8 cellular contexts compared by ENCODE assay signal in the genomic region with DNA sequence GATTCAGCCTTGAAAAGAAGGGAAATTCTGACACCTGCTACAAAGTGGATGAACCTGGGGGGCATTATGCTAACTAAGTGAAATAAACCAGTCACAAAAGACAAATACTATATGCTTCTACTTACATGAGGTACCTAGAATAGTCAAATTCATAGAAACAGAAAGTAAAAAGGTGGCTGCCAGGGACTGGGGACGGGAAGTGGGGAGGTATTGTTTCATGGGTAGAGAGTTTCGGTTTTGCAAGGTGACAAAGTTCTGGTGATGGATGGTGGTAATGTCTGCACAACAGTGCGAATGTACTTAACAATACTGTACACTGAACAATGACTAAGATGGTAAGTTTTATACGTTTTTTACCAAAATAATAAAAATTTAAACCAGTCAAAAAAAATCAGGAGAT. TPM values are rescaled to one million over a fixed set of nuclear protein-coding genes. Genes with fewer than 3 reads are reported as not detected.
A peak's percentile ranks its signal among the peaks of the same experiment; 100 is the strongest.
DNase-seq lines count a peak whose midpoint lies in the region; ATAC-seq, FAIRE-seq and TF ChIP-seq lines count a peak whose summit lies in the region.

No MANE protein-coding gene starts in this region.

- ATAC-seq in GM18499 (IDR thresholded peaks at IDR 0.05; ENCODE audit: insufficient read depth, unreplicated experiment): peak; percentile 46
- peak; percentile 57 for ATAC-seq in HG02610 (IDR thresholded peaks at IDR 0.05; ENCODE audit: unreplicated experiment)
- ATAC-seq in GM12878: peak; percentile 61

- no TSS peak for BruUV-seq in OCI-LY7 (replicated peaks; lab: Mats Ljungman, UMichigan)
- BruUV-seq in GM12878 (replicated peaks; lab: Mats Ljungman, UMichigan): no TSS peak

- no peaks in the 10 kb centered on the region for H3K27me3 ChIP-seq in GM12878 (replicated peaks in 1 of 2; ENCODE audit: control insufficient read depth in 2 of 2, insufficient read depth in 2 of 2, low read length in 1 of 2)

- H4K20me1 ChIP-seq in OCI-LY7 (ENCODE audit: insufficient read depth, low read length): no peaks in the 10 kb centered on the region
- no peaks in the 10 kb centered on the region for H4K20me1 ChIP-seq in GM12878 (ENCODE audit: control insufficient read depth, insufficient read depth)

- peak; percentile 82 to 89; a peak in 3 of 4 replicates for TF ChIP-seq EP300 in GM12878 (IDR thresholded peaks at IDR 0.05; ENCODE audit: borderline replicate concordance in 1 of 2, control insufficient read depth in 1 of 2, low read depth in 2 of 2, low read length in 2 of 2)

- peaks cover 76% of the 10 kb centered on the region for H3K4me1 ChIP-seq in OCI-LY7 (ENCODE audit: insufficient read depth, low read length, poor library complexity, severe bottlenecking)
- peaks cover 55% of the 10 kb centered on the region for H3K4me1 ChIP-seq in GM12878 (ENCODE audit: control insufficient read depth, insufficient read depth, low read length)

- no peak for TF ChIP-seq RAD21 in GM12878 (IDR thresholded peaks at IDR 0.05; ENCODE audit: insufficient read depth, low read depth, low read length)

- no peaks in the 10 kb centered on the region for H3K9me3 ChIP-seq in OCI-LY7 (ENCODE audit: low read length)
- no peaks in the 10 kb centered on the region for H3K9me3 ChIP-seq in GM12878 (replicated peaks; ENCODE audit: control insufficient read depth, insufficient read depth, low read length)

- TF ChIP-seq POLR2A in GM12878 (IDR thresholded peaks at IDR 0.05; ENCODE audit: low read depth, low read length): no peak
- TF ChIP-seq POLR2A in H54 (IDR thresholded peaks at IDR 0.05; ENCODE audit: low read depth, low read length): no peak

- intact Hi-C loops in OCI-LY7 (cut with micrococcal nuclease; ENCODE audit: unreplicated experiment): no loop called here
- intact Hi-C loops in GM12878 (cut with micrococcal nuclease; ENCODE audit: unreplicated experiment): loop anchor here (5.0 kb wide), 3 partner anchors 60 to 135 kb away; a partner anchor contains a TSS

- POLR2A ChIA-PET in OCI-LY7 (lab: Charles Lee): interaction anchor here (0.6 kb wide), 1 partner anchor 21 kb away, joined by 4 read pairs; no protein-coding TSS in a partner anchor
- POLR2A ChIA-PET in GM12878 (lab: Charles Lee): interaction anchor here (2.4 kb wide), 1 partner anchor 97 kb away, joined by 5 read pairs; a partner anchor contains a TSS

- H3K79me2 ChIP-seq in OCI-LY7 (ENCODE audit: insufficient read depth, low read depth, low read length) (peaks cover 49% of the 10 kb centered on the region), GM12878 (ENCODE audit: control insufficient read depth, insufficient read depth, low read length) (peaks cover 67% of the 10 kb centered on the region)

- peak overlapping the region; percentile 61; the same call in 1 of the 2 replicates for H3K9ac ChIP-seq in GM12878 (ENCODE audit: control insufficient read depth, insufficient read depth, low read length)

- SMC1A ChIA-PET in GM12878 (lab: Charles Lee; ENCODE audit: uncharacterized antibody, unreplicated experiment): no interaction called here

- peak overlapping the region; percentile 95 for H3K4me2 ChIP-seq in OCI-LY7 (ENCODE audit: low read length)
- peak overlapping the region; percentile 94 for H3K4me2 ChIP-seq in GM12878 (ENCODE audit: control insufficient read depth, insufficient read depth)

- in situ Hi-C loops in GM12878 (cut with MboI): loop anchor here (10.0 kb wide), 1 partner anchor 343 kb away; a partner anchor contains a TSS

- peak overlapping the region; percentile 99 for H3K27ac ChIP-seq in OCI-LY7 (ENCODE audit: low read depth, low read length, poor library complexity, severe bottlenecking)
- H3K27ac ChIP-seq in GM12878 (ENCODE audit: control insufficient read depth, insufficient read depth): peak overlapping the region; percentile 91

- peak overlapping the region; percentile 89 for H3K4me3 ChIP-seq in OCI-LY7 (ENCODE audit: low read depth, low read length, poor library complexity, severe bottlenecking)
- peak overlapping the region; percentile 63 for H3K4me3 ChIP-seq in GM12878

- CTCF ChIA-PET in OCI-LY7 (lab: Charles Lee; ENCODE audit: unreplicated experiment): interaction anchor here (1.1 kb wide), 1 partner anchor 11 kb away, joined by 4 read pairs; no protein-coding TSS in a partner anchor
- CTCF ChIA-PET in GM12878 (lab: Yijun Ruan, JAX): no interaction called here

- H3K9me2 ChIP-seq in OCI-LY7 (ENCODE audit: insufficient read depth, low read length): no peaks in the 10 kb centered on the region

- TF ChIP-seq CTCF in OCI-LY7 (conservative IDR thresholded peaks at IDR 0.05; ENCODE audit: low read length): no peak
- TF ChIP-seq CTCF in GM12878 (IDR thresholded peaks at IDR 0.05 in 2 of 3, conservative IDR thresholded peaks at IDR 0.05 in 1 of 3; ENCODE audit: control insufficient read depth in 2 of 3, extremely low read depth in 1 of 3, insufficient read depth in 1 of 3, low read depth in 3 of 3, low read length in 3 of 3): no peak

- H2AFZ ChIP-seq in OCI-LY7 (ENCODE audit: low read length) (no peak overlapping the region), GM12878 (ENCODE audit: control insufficient read depth, low read depth, low read length) (no peak overlapping the region)

- WGBS in GM12878 (ENCODE audit: insufficient coverage, insufficient replicate concordance, low lambda C conversion rate, missing lambda C conversion rate): under 1% methylated on average over 4 of the region's 4 CpGs

- peak; percentile 89 for DNase-seq in OCI-LY7 (ENCODE audit: low spot score)
- peak; percentile 88 for DNase-seq in GM12878 (ENCODE audit: low read depth, low spot score)
- DNase-seq in stimulated activated CD4-positive, alpha-beta T cell treated with anti-CD3 and anti-CD28 coated beads, Interleukin-12 subunit alpha, Interleukin-12 subunit beta, amount 100 ng/mL, for 48 hours (ENCODE audit: low read depth in 2 of 3, low spot score in 1 of 3): peak in 2 of 3 donors; percentile 53 to 66
- DNase-seq in NCI-H510A (lab: John Stamatoyannopoulos, UW): no peak
- DNase-seq in foreskin melanocyte: no peak
- DNase-seq in H54 (ENCODE audit: insufficient read length, low spot score): no peak

- H3K36me3 ChIP-seq in OCI-LY7 (ENCODE audit: insufficient read depth, low read length) (no peaks in the 10 kb centered on the region; the same call in 1 of the 2 replicates), GM12878 (ENCODE audit: control insufficient read depth in 2 of 2, insufficient read depth in 2 of 2, low read length in 1 of 2) (no peaks in the 10 kb centered on the region)

- FAIRE-seq in GM12878 (lab: Jason Lieb, UNC) (peak; percentile 93), H54 (lab: Jason Lieb, UNC) (no peak)

- RAD21 ChIA-PET in GM12878 (lab: Charles Lee; ENCODE audit: unreplicated experiment): no interaction called here

TF ChIP-seq in GM12878, 131 proteins besides CTCF, POLR2A, EP300 and RAD21 (continues in another document):
- TF ChIP-seq NR2F1 (conservative IDR thresholded peaks at IDR 0.05) (no peak), LARP7 (IDR thresholded peaks at IDR 0.05) (no peak), EZH2 (IDR thresholded peaks at IDR 0.05; ENCODE audit: borderline replicate concordance, control insufficient read depth, low read depth, low read length) (no peak), BACH1 (IDR thresholded peaks at IDR 0.05; ENCODE audit: borderline replicate concordance) (peak; percentile 58; the same call in 1 of the 2 replicates), ZSCAN29 (IDR thresholded peaks at IDR 0.05) (no peak)
- TF ChIP-seq, protein P1, sequence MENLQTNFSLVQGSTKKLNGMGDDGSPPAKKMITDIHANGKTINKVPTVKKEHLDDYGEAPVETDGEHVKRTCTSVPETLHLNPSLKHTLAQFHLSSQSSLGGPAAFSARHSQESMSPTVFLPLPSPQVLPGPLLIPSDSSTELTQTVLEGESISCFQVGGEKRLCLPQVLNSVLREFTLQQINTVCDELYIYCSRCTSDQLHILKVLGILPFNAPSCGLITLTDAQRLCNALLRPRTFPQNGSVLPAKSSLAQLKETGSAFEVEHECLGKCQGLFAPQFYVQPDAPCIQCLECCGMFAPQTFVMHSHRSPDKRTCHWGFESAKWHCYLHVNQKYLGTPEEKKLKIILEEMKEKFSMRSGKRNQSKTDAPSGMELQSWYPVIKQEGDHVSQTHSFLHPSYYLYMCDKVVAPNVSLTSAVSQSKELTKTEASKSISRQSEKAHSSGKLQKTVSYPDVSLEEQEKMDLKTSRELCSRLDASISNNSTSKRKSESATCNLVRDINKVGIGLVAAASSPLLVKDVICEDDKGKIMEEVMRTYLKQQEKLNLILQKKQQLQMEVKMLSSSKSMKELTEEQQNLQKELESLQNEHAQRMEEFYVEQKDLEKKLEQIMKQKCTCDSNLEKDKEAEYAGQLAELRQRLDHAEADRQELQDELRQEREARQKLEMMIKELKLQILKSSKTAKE (IDR thresholded peaks at IDR 0.05; ENCODE audit: low read depth, poor library complexity, severe bottlenecking): peak; percentile 78

RNA-seq across cellular contexts. Expression of a gene that starts 4.8 kb away (rescaled TPM):
- 204 and 220 TPM in 2 replicates for total RNA-seq in OCI-LY7 (2014; rRNA removed; shearing (Covaris generic))
- total RNA-seq in OCI-LY7 (2022): 216 and 224 TPM in 2 replicates
- 49.5 and 49.8 TPM in 2 replicates for total RNA-seq in GM12878 (2013; cell fraction: nucleolus; rRNA removed)
- 272 and 292 TPM in 2 replicates for total RNA-seq in GM12878 (2014; rRNA removed)
- total RNA-seq in GM12878 (2014; rRNA removed; fragmentation: Illumina TruSeq; extraction: Trizol): 164 and 165 TPM in 2 replicates
- total RNA-seq in GM12878 (2021): 271 and 294 TPM in 2 replicates
- 58.3 TPM for polyA plus RNA-seq in GM12878 (2011; ENCODE audit: low read depth)
- 130 and 247 TPM in 2 replicates for polyA plus RNA-seq in GM12878 (2011; rRNA removed)
- polyA plus RNA-seq in GM12878 (2011; cell fraction: cytosol; rRNA removed): 206 and 263 TPM in 2 replicates
- polyA plus RNA-seq in GM12878 (2011; cell fraction: nucleus; rRNA removed): 176 and 184 TPM in 2 replicates
- polyA plus RNA-seq in GM12878 (2012): 143 and 156 TPM in 2 replicates
- 143 and 238 TPM in 2 replicates for polyA plus RNA-seq in GM12878 (2014; fragmentation: Illumina TruSeq; extraction: Trizol)
- polyA plus RNA-seq in GM12878 (2014; fragmentation: Nextera tagmentation; extraction: Ambion mirVana): 10 to 100 TPM in 1 of 2 experiments, 1 to 10 TPM in 1; 2.3 to 15.4 TPM
- polyA plus RNA-seq in GM12878 (2014; rRNA removed): 225 and 254 TPM in 2 replicates
- 100 to 1,000 TPM; 318 to 358 TPM for polyA plus RNA-seq in GM12878 (2016; fragmentation: Nextera tagmentation; extraction: Ambion mirVana)
- polyA minus RNA-seq in GM12878 (2011; rRNA and poly(A)+ RNA removed): 164 and 240 TPM in 2 replicates
- 90.0 and 92.1 TPM in 2 replicates for polyA minus RNA-seq in GM12878 (2011; cell fraction: cytosol; rRNA and poly(A)+ RNA removed)
- polyA minus RNA-seq in GM12878 (2011; cell fraction: nucleus; rRNA and poly(A)+ RNA removed): 22.4 and 26.4 TPM in 2 replicates

Comparison
In these comparisons a context has a peak if more than half of its experiments do, and no peak if none do; other contexts are left out.
1. DNase-seq: peak in OCI-LY7 (single experiment), GM12878 (single experiment) and stimulated activated CD4-positive, alpha-beta T cell treated with anti-CD3 and anti-CD28 coated beads, Interleukin-12 subunit alpha, Interleukin-12 subunit beta, amount 100 ng/mL, for 48 hours (2 of 3); none in NCI-H510A (single experiment), foreskin melanocyte (single experiment) and H54 (single experiment).
2. Peak in every context shown above with its lines, with median percentiles within 50 percentile points of each other: ATAC-seq.